10 cellular contexts compared by ENCODE assay signal in genomic region chr17:32490101-32490482, GRCh38. TPM values are rescaled to one million over a fixed set of nuclear protein-coding genes. Genes with fewer than 3 reads are reported as not detected.
DNase-seq lines count a peak whose midpoint lies in the region; ATAC-seq, FAIRE-seq and TF ChIP-seq lines count a peak whose summit lies in the region.
"Had no signal": no experiment of that assay in that cellular context is flagged by ENCODE, and none has a peak within 500 bp of the region (broad histone marks: within the 10 kb centered on the region; RNA-seq: fewer than 3 reads in every experiment).

No MANE protein-coding gene starts in this region.

- TF ChIP-seq CTCF in HepG2 (CRISPR knock-in tag; IDR thresholded peaks at IDR 0.05) = no peak
- no peak for TF ChIP-seq CTCF in right lobe of liver (IDR thresholded peaks at IDR 0.05)
- no peak for TF ChIP-seq CTCF in chondrocyte (IDR thresholded peaks at IDR 0.05)
- no peak for TF ChIP-seq CTCF in heart left ventricle (IDR thresholded peaks at IDR 0.05)

- no peaks in the 10 kb centered on the region for H3K9me3 Mint-ChIP-seq in chondrocyte (ENCODE audit: low read depth)

- peaks cover 34% of the 10 kb centered on the region for H3K4me1 ChIP-seq in HepG2 (ENCODE audit: insufficient read depth, low read length)
- peaks cover 0 to 16% (median 0%) of the 10 kb centered on the region in 4 donors for H3K4me1 ChIP-seq in right lobe of liver
- peaks cover 0 to 57% (median 18%) of the 10 kb centered on the region in 12 donors for H3K4me1 ChIP-seq in heart left ventricle

- no peak for TF ChIP-seq EP300 in HepG2 (IDR thresholded peaks at IDR 0.05; ENCODE audit: low read depth in 2 of 2, low read length in 2 of 2)
- TF ChIP-seq EP300 in HepG2 (CRISPR knock-in tag; IDR thresholded peaks at IDR 0.05; ENCODE audit: borderline replicate concordance) = no peak

- no peak overlapping the region for H3K4me2 ChIP-seq in HepG2 (ENCODE audit: low read depth, low read length)

- no peak for DNase-seq in HepG2 (ENCODE audit: low spot score)
- no peak for DNase-seq in right lobe of liver
- DNase-seq in NCI-H69 (lab: John Stamatoyannopoulos, UW) = peak; percentile 86
- DNase-seq in chondrocyte (ENCODE audit: low spot score) = peak; percentile 70
- DNase-seq in AG20443 (ENCODE audit: low spot score) = no peak
- no peak for DNase-seq in heart left ventricle
- DNase-seq: effector CD4-positive, alpha-beta T cell had no signal

- H3K79me2 ChIP-seq in HepG2 (ENCODE audit: insufficient read depth, low read length) = no peaks in the 10 kb centered on the region

- no peaks in the 10 kb centered on the region for H3K36me3 Mint-ChIP-seq in chondrocyte (ENCODE audit: low read depth)

- H3K9me3 ChIP-seq in HepG2 (ENCODE audit: low read length) (no peaks in the 10 kb centered on the region), right lobe of liver (no peaks in the 10 kb centered on the region), heart left ventricle (no peaks in the 10 kb centered on the region)

- intact Hi-C loops in HepG2 (cut with micrococcal nuclease; ENCODE audit: unreplicated experiment) = no loop called here
- intact Hi-C loops in right lobe of liver (cut with DNase I) = no loop called here
- intact Hi-C loops in heart left ventricle (cut with DNase I) = loop anchor here in 2 of 10 donors (10.0 kb wide), 2 partner anchors 105 to 125 kb away; no protein-coding TSS in a partner anchor

- WGBS in HepG2 (ENCODE audit: low lambda C conversion rate) = 90% methylated on average over 14 of the region's 16 CpGs
- WGBS in right lobe of liver (ENCODE audit: insufficient coverage, low coverage, low lambda C conversion rate, missing lambda C conversion rate) = 78% methylated on average over 6 of the region's 16 CpGs
- 78 to 86% (median 84%) methylated on average over 16 of the region's 16 CpGs for WGBS in heart left ventricle, 4 donors

- H3K27ac ChIP-seq in HepG2 (ENCODE audit: extremely low read length, insufficient read depth, low read length) = no peak overlapping the region
- H3K27ac ChIP-seq in right lobe of liver = no peak overlapping the region
- H3K27ac ChIP-seq in temporal lobe (ENCODE audit: low read depth, low read length) = peak overlapping the region; percentile 41
- no peak overlapping the region for H3K27ac ChIP-seq in heart left ventricle

- no peak for FAIRE-seq in HepG2 (lab: Jason Lieb, UNC)

- POLR2A ChIA-PET in HepG2 (lab: Yijun Ruan, JAX) = no interaction called here

- no TSS peak for BruUV-seq in HepG2 (replicated peaks; lab: Mats Ljungman, UMichigan)

- TF ChIP-seq POLR2A in HepG2 (IDR thresholded peaks at IDR 0.05; ENCODE audit: insufficient read depth in 1 of 2, low read depth in 2 of 2, low read length in 2 of 2) (no peak), right lobe of liver (IDR thresholded peaks at IDR 0.05) (no peak), heart left ventricle (IDR thresholded peaks at IDR 0.05) (no peak)

- H3K4me1 Mint-ChIP-seq in chondrocyte (ENCODE audit: low read depth) = peaks cover 18% of the 10 kb centered on the region

- H4K20me1 ChIP-seq in HepG2 (ENCODE audit: insufficient read depth, low read length) = no peaks in the 10 kb centered on the region

- no peak overlapping the region for H3K9ac ChIP-seq in HepG2 (ENCODE audit: insufficient read depth, low read depth, low read length)

- H3K36me3 ChIP-seq in HepG2 (replicated peaks in 1 of 2; ENCODE audit: control insufficient read depth in 1 of 2, insufficient read depth in 2 of 2, low read length in 2 of 2) (peaks cover 2 to 4% of the 10 kb centered on the region in 2 experiments; a peak in 2 of 5 replicates), right lobe of liver (no peaks in the 10 kb centered on the region), heart left ventricle (peaks cover 0 to 6% (median 0%) of the 10 kb centered on the region in 9 donors)

- TF ChIP-seq RAD21 in HepG2 (CRISPR knock-in tag; IDR thresholded peaks at IDR 0.05) = no peak

- H3K4me3 Mint-ChIP-seq in chondrocyte (ENCODE audit: unreplicated experiment) = no peak overlapping the region

- ATAC-seq in HepG2 = no peak
- ATAC-seq in right lobe of liver = no peak
- ATAC-seq in HG03280 (IDR thresholded peaks at IDR 0.05; ENCODE audit: unreplicated experiment) = no peak
- ATAC-seq in heart left ventricle = no peak
- ATAC-seq: Right ventricle myocardium inferior had no signal

- in situ Hi-C loops in HepG2 (cut with HindIII; ENCODE audit: extremely low pct_ligation_motif_present, low pct_unique_long_range_greater_than_20kb) = no loop called here

- CTCF ChIA-PET in HepG2 (lab: Yijun Ruan, JAX; ENCODE audit: low intra/inter-chr PET ratio, low total read pairs) = no interaction called here

- H2AFZ ChIP-seq in HepG2 (ENCODE audit: low read length) = no peak overlapping the region

- H3K27me3 ChIP-seq in HepG2 (ENCODE audit: control insufficient read depth in 1 of 2, insufficient read depth in 2 of 2, low read length in 2 of 2) (no peaks in the 10 kb centered on the region), right lobe of liver (no peaks in the 10 kb centered on the region), heart left ventricle (no peaks in the 10 kb centered on the region)

- no peak overlapping the region for H3K27ac Mint-ChIP-seq in chondrocyte (ENCODE audit: unreplicated experiment)

- H3K4me3 ChIP-seq in HepG2 (replicated peaks in 1 of 3; ENCODE audit: insufficient read depth in 1 of 3, low read depth in 2 of 3, low read length in 3 of 3) (no peak overlapping the region), right lobe of liver (no peak overlapping the region), heart left ventricle (no peak overlapping the region)

- H3K27me3 Mint-ChIP-seq in chondrocyte (ENCODE audit: low read depth) = no peaks in the 10 kb centered on the region

TF ChIP-seq in HepG2, 621 proteins besides CTCF, POLR2A, EP300 and RAD21 (continues in another document):
- TF ChIP-seq AGO2 (optimal IDR thresholded peaks at IDR 0.05; ENCODE audit: low read depth, low read length) = peak; percentile 34
- TF ChIP-seq ZNF768 (CRISPR knock-in tag; IDR thresholded peaks at IDR 0.05) = 0 out of 2 replicates have a peak, but pooled peaks have one; percentile 11

RNA-seq across cellular contexts. Expression of gene CDK5R1, which starts 3.3 kb away (rescaled TPM):
- total RNA-seq in HepG2 (2016; rRNA removed; fragmentation: Illumina TruSeq; extraction: Trizol) = 2.5 and 3.9 TPM in 2 replicates
- total RNA-seq in HepG2 (2016; cell fraction: cytosol; rRNA removed; fragmentation: Illumina TruSeq; extraction: Trizol; ENCODE audit: low read depth) = 0.71 TPM in 2 replicates
- 2.2 and 3.5 TPM in 2 replicates for total RNA-seq in HepG2 (2016; cell fraction: insoluble cytoplasmic fraction; rRNA removed; fragmentation: Illumina TruSeq; extraction: Trizol)
- 2.5 and 3.2 TPM in 2 replicates for total RNA-seq in HepG2 (2016; cell fraction: membrane; rRNA removed; fragmentation: Illumina TruSeq; extraction: Trizol)
- 4.4 and 5.2 TPM in 2 replicates for total RNA-seq in HepG2 (2016; cell fraction: nucleus; rRNA removed; fragmentation: Illumina TruSeq; extraction: Trizol)
- 1.1 and 1.4 TPM in 2 replicates for polyA plus RNA-seq in HepG2 (2011; rRNA removed)
- 1.0 and 1.1 TPM in 2 replicates for polyA plus RNA-seq in HepG2 (2011; cell fraction: cytosol; rRNA removed)
- 3.4 and 3.9 TPM in 2 replicates for polyA plus RNA-seq in HepG2 (2011; cell fraction: nucleus; rRNA removed)
- polyA plus RNA-seq in HepG2 (2012) = 2.0 and 2.1 TPM in 2 replicates
- 0.42 and 0.75 TPM in 2 replicates for polyA plus RNA-seq in HepG2 (2016; cell fraction: cytosol; fragmentation: Illumina TruSeq; extraction: Trizol; ENCODE audit: low read depth)
- polyA plus RNA-seq in HepG2 (2016; cell fraction: insoluble cytoplasmic fraction; fragmentation: Illumina TruSeq; extraction: Trizol; ENCODE audit: low read depth) = 2.5 and 3.0 TPM in 2 replicates
- 1.6 and 1.9 TPM in 2 replicates for polyA plus RNA-seq in HepG2 (2016; cell fraction: membrane; fragmentation: Illumina TruSeq; extraction: Trizol; ENCODE audit: low read depth)
- polyA plus RNA-seq in HepG2 (2016; cell fraction: nucleus; fragmentation: Illumina TruSeq; extraction: Trizol; ENCODE audit: insufficient read depth, low read depth) = 8.0 and 8.4 TPM in 2 replicates
- 0.37 and 4.7 TPM in 2 replicates for polyA minus RNA-seq in HepG2 (2011; rRNA and poly(A)+ RNA removed; ENCODE audit: low replicate concordance)
- 1.1 and 1.7 TPM in 2 replicates for polyA minus RNA-seq in HepG2 (2011; cell fraction: cytosol; rRNA and poly(A)+ RNA removed)
- 2.4 and 2.6 TPM in 2 replicates for polyA minus RNA-seq in HepG2 (2011; cell fraction: nucleus; rRNA and poly(A)+ RNA removed)
- under 1 TPM; 0.37 to 0.90 (median 0.48) TPM for total RNA-seq in right lobe of liver
- total RNA-seq in chondrocyte = 1.8 to 2.3 TPM (median 2.1 TPM) in 3 replicates
- total RNA-seq in temporal lobe = 224 TPM
- 1 to 10 TPM in 8 of 9 donors, under 1 TPM in 1; 1.00 to 2.9 (median 1.5) TPM for total RNA-seq in heart left ventricle
- 1 to 10 TPM in 1 of 2 donors, under 1 TPM in 1; 0.57 to 2.0 TPM for polyA plus RNA-seq in heart left ventricle

RNA-seq across cellular contexts. Expression of gene PSMD11, which starts 45.8 kb away (rescaled TPM):
- 152 and 233 TPM in 2 replicates for total RNA-seq in HepG2 (2016; rRNA removed; fragmentation: Illumina TruSeq; extraction: Trizol)
- 29.1 and 33.4 TPM in 2 replicates for total RNA-seq in HepG2 (2016; cell fraction: cytosol; rRNA removed; fragmentation: Illumina TruSeq; extraction: Trizol; ENCODE audit: low read depth)
- 171 and 231 TPM in 2 replicates for total RNA-seq in HepG2 (2016; cell fraction: insoluble cytoplasmic fraction; rRNA removed; fragmentation: Illumina TruSeq; extraction: Trizol)
- total RNA-seq in HepG2 (2016; cell fraction: membrane; rRNA removed; fragmentation: Illumina TruSeq; extraction: Trizol) = 55.8 and 64.2 TPM in 2 replicates
- total RNA-seq in HepG2 (2016; cell fraction: nucleus; rRNA removed; fragmentation: Illumina TruSeq; extraction: Trizol) = 97.0 and 99.3 TPM in 2 replicates
- polyA plus RNA-seq in HepG2 (2011; rRNA removed) = 64.2 and 69.8 TPM in 2 replicates
- polyA plus RNA-seq in HepG2 (2011; cell fraction: cytosol; rRNA removed) = 43.9 and 49.0 TPM in 2 replicates
- 28.9 and 39.9 TPM in 2 replicates for polyA plus RNA-seq in HepG2 (2011; cell fraction: nucleus; rRNA removed)
- polyA plus RNA-seq in HepG2 (2012) = 87.5 and 91.8 TPM in 2 replicates
- polyA plus RNA-seq in HepG2 (2016; cell fraction: cytosol; fragmentation: Illumina TruSeq; extraction: Trizol; ENCODE audit: low read depth) = 21.5 TPM in 2 replicates
- 239 and 241 TPM in 2 replicates for polyA plus RNA-seq in HepG2 (2016; cell fraction: insoluble cytoplasmic fraction; fragmentation: Illumina TruSeq; extraction: Trizol; ENCODE audit: low read depth)
- 30.8 and 34.3 TPM in 2 replicates for polyA plus RNA-seq in HepG2 (2016; cell fraction: membrane; fragmentation: Illumina TruSeq; extraction: Trizol; ENCODE audit: low read depth)
- polyA plus RNA-seq in HepG2 (2016; cell fraction: nucleus; fragmentation: Illumina TruSeq; extraction: Trizol; ENCODE audit: insufficient read depth, low read depth) = 123 and 137 TPM in 2 replicates
- polyA minus RNA-seq in HepG2 (2011; rRNA and poly(A)+ RNA removed; ENCODE audit: low replicate concordance) = 77.9 and 189 TPM in 2 replicates
- polyA minus RNA-seq in HepG2 (2011; cell fraction: cytosol; rRNA and poly(A)+ RNA removed) = 61.4 and 62.0 TPM in 2 replicates
- polyA minus RNA-seq in HepG2 (2011; cell fraction: nucleus; rRNA and poly(A)+ RNA removed) = 91.0 and 95.6 TPM in 2 replicates
- 10 to 100 TPM; 45.7 to 61.3 (median 51.6) TPM for total RNA-seq in right lobe of liver
- total RNA-seq in chondrocyte = 80.7 to 105 TPM (median 85.9 TPM) in 3 replicates
- 71.3 TPM for total RNA-seq in temporal lobe
- 10 to 100 TPM; 52.7 to 94.8 (median 78.9) TPM for total RNA-seq in heart left ventricle
- polyA plus RNA-seq in heart left ventricle = 10 to 100 TPM; 63.1 to 66.7 TPM

Comparison
In these comparisons a context has a peak if more than half of its experiments do, and no peak if none do; other contexts are left out.
1. DNase-seq: peak in NCI-H69 (single experiment) and chondrocyte (single experiment); none in HepG2 (single experiment), right lobe of liver (0 of 3), AG20443 (single experiment) and heart left ventricle (0 of 5).
2. RNA of gene CDK5R1, which starts 3.3 kb away (total RNA-seq): 224 TPM in temporal lobe (single experiment); 0.71 to 5.2 TPM in HepG2, 1.8 to 2.3 TPM in chondrocyte, 1.00 to 2.9 TPM in heart left ventricle and 0.37 to 0.90 TPM in right lobe of liver; every median in the first group is over 10 times any median in the second.